Comparison of ENCODE assay signal across 8 cellular contexts in genomic region chr19:15379083-15379995, GRCh38. TPM values are rescaled to one million over a fixed set of nuclear protein-coding genes. Genes with fewer than 3 reads are reported as not detected.
DNase-seq lines count a peak whose midpoint lies in the region; ATAC-seq and TF ChIP-seq lines count a peak whose summit lies in the region.

Gene AKAP8 (minus strand): TSS chr19:15379787. CDS start chr19:15379731, 56 bp downstream.

- H3K27me3 ChIP-seq in spleen (replicated peaks in 1 of 7), result no peaks in the 10 kb centered on the region

- H3K4me3 ChIP-seq in AG10803 (ENCODE audit: low read length), result peak within 1 kb of the TSS; percentile 82
- peak within 1 kb of the TSS; percentile 87 to 100 (median 98) for H3K4me3 ChIP-seq in spleen

- TF ChIP-seq POLR2A in spleen (IDR thresholded peaks at IDR 0.05), result peak in 2 of 3 donors; percentile 57 to 76

- TF ChIP-seq CTCF in AG10803 (conservative IDR thresholded peaks at IDR 0.05; ENCODE audit: low read length), result no peak
- peak in 1 of 11 experiments; percentile 19 for TF ChIP-seq CTCF in spleen (IDR thresholded peaks at IDR 0.05 in 8 of 11, conservative IDR thresholded peaks at IDR 0.05 in 3 of 11)

- peak; percentile 82 for ATAC-seq in GM19043 (IDR thresholded peaks at IDR 0.05; ENCODE audit: low read depth, unreplicated experiment)
- ATAC-seq in HG03354 (IDR thresholded peaks at IDR 0.05; ENCODE audit: poor library complexity, severe bottlenecking, unreplicated experiment), result peak; percentile 87

- H3K9me3 ChIP-seq in spleen, result no peaks in the 10 kb centered on the region

- intact Hi-C loops in spleen (cut with DNase I; ENCODE audit: low total_unique reads), result loop anchor here (10.0 kb wide), 1 partner anchor 115 kb away; no protein-coding TSS in a partner anchor

- peak; percentile 98 for DNase-seq in AG10803 (ENCODE audit: low read depth)
- DNase-seq in NCI-H446 (lab: John Stamatoyannopoulos, UW), result peak; percentile 97 to 99
- DNase-seq in activated CD4-positive, CD25-positive, alpha-beta regulatory T cell treated with anti-CD3 and anti-CD28 coated beads, Interleukin-2, amount 50 U/mL, for 16 hours (ENCODE audit: low read depth, low spot score), result peak; percentile 95
- peak; percentile 98 for DNase-seq in central memory CD4-positive, alpha-beta T cell
- peak; percentile 97 for DNase-seq in inferior parietal cortex (ENCODE audit: extremely low spot score)
- peak; percentile 99 for DNase-seq in spleen

- peak within 1 kb of the TSS; percentile 95 to 99 (median 97) for H3K27ac ChIP-seq in spleen

- peaks cover 0 to 26% (median 0%) of the 10 kb centered on the region in 6 donors for H3K36me3 ChIP-seq in spleen

- 0 to 1% (median 0%) methylated on average over 31 to 111 of the region's 111 CpGs for WGBS in spleen, 5 donors

- peaks cover 32 to 57% (median 49%) of the 10 kb centered on the region in 6 donors for H3K4me1 ChIP-seq in spleen

RNA-seq across cellular contexts. Expression of gene AKAP8, which starts in this region (rescaled TPM):
- 10 to 100 TPM; 24.9 to 51.3 (median 48.9) TPM for total RNA-seq in spleen
- polyA plus RNA-seq in spleen, result 10 to 100 TPM; 13.9 to 24.8 (median 21.9) TPM

Comparison
In these comparisons a context has a peak if more than half of its experiments do, and no peak if none do; other contexts are left out.
1. Peak in every context shown above with its lines: DNase-seq, ATAC-seq, H3K4me3 ChIP-seq and H3K27ac ChIP-seq.